In genomic region chr21:42009831-42010506, GRCh38 we compare ENCODE assay signal across 9 cellular contexts. TPM values are rescaled to one million over a fixed set of nuclear protein-coding genes. Genes with fewer than 3 reads are reported as not detected.
DNase-seq lines count a peak whose midpoint lies in the region; ATAC-seq, FAIRE-seq and TF ChIP-seq lines count a peak whose summit lies in the region.
"Had no signal": no experiment of that assay in that cellular context is flagged by ENCODE, and none has a peak within 500 bp of the region (broad histone marks: within the 10 kb centered on the region; RNA-seq: fewer than 3 reads in every experiment).

Gene ZBTB21, minus strand, starts transcription at chr21:42010360. Its CDS starts 16,265 bp downstream, at chr21:41994095.

- H3K4me1 ChIP-seq in colonic mucosa = no peaks in the 10 kb centered on the region

- H3K4me3 ChIP-seq in colonic mucosa = peak within 1 kb of the TSS; percentile 80

- FAIRE-seq in GM19239 (lab: Jason Lieb, UNC) = peak; percentile 94
- FAIRE-seq: islet of Langerhans had no signal

- intact Hi-C loops in colonic mucosa (cut with DNase I) = loop anchor here (5.0 kb wide), 2 partner anchors 97 to 128 kb away; no protein-coding TSS in a partner anchor

- H3K9me3 ChIP-seq in colonic mucosa = no peaks in the 10 kb centered on the region

- DNase-seq in Ammon's horn (ENCODE audit: low spot score) = peak; percentile 98
- peak; percentile 88 for DNase-seq in GM19239 (ENCODE audit: insufficient read length, low spot score)
- DNase-seq in NCI-H526 (lab: John Stamatoyannopoulos, UW) = peak; percentile 92 to 99
- DNase-seq in activated CD4-positive, alpha-beta T cell treated with anti-CD3 and anti-CD28 coated beads for 48 hours = peak; percentile 99
- DNase-seq in colonic mucosa = peak; percentile 99
- peak; percentile 97 to 99 for DNase-seq in stimulated activated CD4-positive, alpha-beta T cell treated with anti-CD3 and anti-CD28 coated beads, Interleukin-1b, Interleukin-23, amount 100 ng/mL, for 4 hours (ENCODE audit: low read depth in 2 of 2)

- H3K27me3 ChIP-seq in colonic mucosa (no peaks in the 10 kb centered on the region), layer of hippocampus (ENCODE audit: control insufficient read depth, insufficient read depth, low read length) (no peaks in the 10 kb centered on the region)

- no peaks in the 10 kb centered on the region for H3K36me3 ChIP-seq in colonic mucosa

- peak within 1 kb of the TSS; percentile 99 for H3K27ac ChIP-seq in colonic mucosa
- peak within 1 kb of the TSS; percentile 99 for H3K27ac ChIP-seq in layer of hippocampus (ENCODE audit: low read depth, low read length)

- ATAC-seq in HG03457 (IDR thresholded peaks at IDR 0.05; ENCODE audit: unreplicated experiment) = peak; percentile 61

- peak within 1 kb of the TSS; percentile 87 to 98 for H3K9ac ChIP-seq in colonic mucosa (ENCODE audit: low read depth in 2 of 2, low read length in 2 of 2)

- no peak for TF ChIP-seq CTCF in colonic mucosa (IDR thresholded peaks at IDR 0.05)

RNA-seq across cellular contexts. Expression of gene ZBTB21, which starts in this region (rescaled TPM):
- total RNA-seq in colonic mucosa = 10 to 100 TPM; 10.2 to 15.1 TPM

Comparison
In these comparisons a context has a peak if more than half of its experiments do, and no peak if none do; other contexts are left out.
1. Peak in every context shown above with its lines: DNase-seq, ATAC-seq, H3K4me3 ChIP-seq and H3K27ac ChIP-seq.